ENCODE assay signal across 8 cellular contexts in genomic region chr2:241734208-241734466, GRCh38. TPM values are rescaled to one million over a fixed set of nuclear protein-coding genes. Genes with fewer than 3 reads are reported as not detected.
DNase-seq lines count a peak whose midpoint lies in the region; ATAC-seq and TF ChIP-seq lines count a peak whose summit lies in the region.

No MANE protein-coding gene starts in this region.

- no peak overlapping the region for H3K27ac ChIP-seq in CD4-positive, CD25-positive, alpha-beta regulatory T cell (ENCODE audit: insufficient read depth, low read length, poor library complexity, severe bottlenecking)
- H3K27ac ChIP-seq in layer of hippocampus (ENCODE audit: low read depth, low read length) (peak overlapping the region; percentile 94), urinary bladder (ENCODE audit: low read depth) (no peak overlapping the region)

- no peak for TF ChIP-seq CTCF in HFF-Myc (IDR thresholded peaks at IDR 0.05; ENCODE audit: low read depth, low read length, missing control alignments)
- no peak for TF ChIP-seq CTCF in WTC11 (IDR thresholded peaks at IDR 0.05)

- DNase-seq in CD4-positive, CD25-positive, alpha-beta regulatory T cell: no peak
- DNase-seq in HFF-Myc (ENCODE audit: extremely low read depth, low read depth) (no peak), WTC11 (ENCODE audit: low spot score) (no peak), KBM-7 (no peak), T1000 (lab: John Stamatoyannopoulos, UW) (no peak), OCI-M2 (lab: John Stamatoyannopoulos, UW; ENCODE audit: unreplicated experiment) (no peak)

- peaks cover 0 to 40% (median 18%) of the 10 kb centered on the region in 4 donors for H3K4me1 Mint-ChIP-seq in CD4-positive, CD25-positive, alpha-beta regulatory T cell
- H3K4me1 Mint-ChIP-seq in WTC11: no peaks in the 10 kb centered on the region

- peak overlapping the region in 3 of 4 donors; percentile 76 to 81 (median 78) for H3K4me3 Mint-ChIP-seq in CD4-positive, CD25-positive, alpha-beta regulatory T cell
- H3K4me3 Mint-ChIP-seq in WTC11: peak overlapping the region; percentile 69

- H3K36me3 Mint-ChIP-seq in CD4-positive, CD25-positive, alpha-beta regulatory T cell: peaks cover 4% of the 10 kb centered on the region
- H3K36me3 Mint-ChIP-seq in WTC11: peaks cover 10% of the 10 kb centered on the region

- no peaks in the 10 kb centered on the region for H3K9me3 ChIP-seq in CD4-positive, CD25-positive, alpha-beta regulatory T cell (ENCODE audit: control insufficient read depth in 2 of 2, low read length in 2 of 2)

- no peaks in the 10 kb centered on the region for H3K9me3 Mint-ChIP-seq in CD4-positive, CD25-positive, alpha-beta regulatory T cell
- peaks cover 6% of the 10 kb centered on the region; the same call in 1 of the 2 replicates for H3K9me3 Mint-ChIP-seq in WTC11

- ATAC-seq in CD4-positive, CD25-positive, alpha-beta regulatory T cell (ENCODE audit: low read depth in 2 of 2): no peak
- no peak for ATAC-seq in WTC11

- no peaks in the 10 kb centered on the region for H3K27me3 Mint-ChIP-seq in CD4-positive, CD25-positive, alpha-beta regulatory T cell
- peaks cover 14% of the 10 kb centered on the region for H3K27me3 Mint-ChIP-seq in WTC11 (ENCODE audit: low read depth)

- H3K36me3 ChIP-seq in CD4-positive, CD25-positive, alpha-beta regulatory T cell (ENCODE audit: control insufficient read depth, insufficient read depth, low read length): no peaks in the 10 kb centered on the region
- no peaks in the 10 kb centered on the region for H3K36me3 ChIP-seq in urinary bladder (ENCODE audit: insufficient read depth)

- H3K4me3 ChIP-seq in CD4-positive, CD25-positive, alpha-beta regulatory T cell (ENCODE audit: low read depth, low read length): no peak overlapping the region
- peak overlapping the region; percentile 80 for H3K4me3 ChIP-seq in HFF-Myc (replicated peaks; ENCODE audit: low read depth, low read length)
- H3K4me3 ChIP-seq in urinary bladder (ENCODE audit: low read depth, low read length): peak overlapping the region; percentile 81

- under 1% methylated on average over 25 of the region's 25 CpGs for WGBS in urinary bladder

- H3K27me3 ChIP-seq in CD4-positive, CD25-positive, alpha-beta regulatory T cell (ENCODE audit: control insufficient read depth, insufficient read depth, low read length): no peaks in the 10 kb centered on the region
- no peaks in the 10 kb centered on the region for H3K27me3 ChIP-seq in layer of hippocampus (ENCODE audit: control insufficient read depth, insufficient read depth, low read length)

- in situ Hi-C loops in KBM-7 (cut with MboI; ENCODE audit: low pct_unique_long_range_greater_than_20kb, low sequenced_read_pairs): no loop called here

- peaks cover 19% of the 10 kb centered on the region for H3K4me1 ChIP-seq in CD4-positive, CD25-positive, alpha-beta regulatory T cell (ENCODE audit: control insufficient read depth, insufficient read depth, low read length, poor library complexity, severe bottlenecking)
- peaks cover 2% of the 10 kb centered on the region for H3K4me1 ChIP-seq in urinary bladder (ENCODE audit: insufficient read depth)

- POLR2A ChIA-PET in WTC11 (lab: Charles Lee): interaction anchor here (1.0 to 1.4 kb wide), 2 partner anchors 33 to 47 kb away, joined by 3 read pairs; partner anchors contain the start of gene DTYMK

- CTCF ChIA-PET in WTC11 (lab: Charles Lee): interaction anchor here (0.6 to 2.8 kb wide), 19 partner anchors 9 to 883 kb away, joined by 3 to 13 read pairs (median 4); partner anchors contain the start of genes DTYMK and ING5

- no peak overlapping the region for H3K27ac Mint-ChIP-seq in CD4-positive, CD25-positive, alpha-beta regulatory T cell
- no peak overlapping the region for H3K27ac Mint-ChIP-seq in WTC11

TF ChIP-seq in WTC11, 78 proteins besides CTCF, POLR2A, EP300 and RAD21:
- TF ChIP-seq KAT7 (CRISPR knock-in tag; IDR thresholded peaks at IDR 0.05; ENCODE audit: borderline replicate concordance) (no peak), ZBTB21 (CRISPR knock-in tag; IDR thresholded peaks at IDR 0.05; ENCODE audit: borderline replicate concordance) (0 out of 2 replicates have a peak, but pooled peaks have one; percentile 53)

RNA-seq across cellular contexts. Expression of gene D2HGDH, which starts 0.3 kb away (rescaled TPM):
- total RNA-seq in CD4-positive, CD25-positive, alpha-beta regulatory T cell: 38.4 TPM
- 1 to 10 TPM in 3 of 4 donors, under 1 TPM in 1; 0.73 to 3.7 (median 3.0) TPM for polyA plus RNA-seq in CD4-positive, CD25-positive, alpha-beta regulatory T cell
- 22.7 to 28.1 TPM (median 26.8 TPM) in 3 replicates for total RNA-seq in WTC11 (2021)
- total RNA-seq in urinary bladder: 9.7 TPM
- polyA plus RNA-seq in urinary bladder: 25.9 TPM

RNA-seq across cellular contexts. Expression of gene ING5, which starts 32.3 kb away (rescaled TPM):
- total RNA-seq in CD4-positive, CD25-positive, alpha-beta regulatory T cell: 64.8 TPM
- 10 to 100 TPM; 16.7 to 27.3 (median 19.1) TPM for polyA plus RNA-seq in CD4-positive, CD25-positive, alpha-beta regulatory T cell
- total RNA-seq in WTC11 (2021) (43.1 to 47.4 TPM (median 45.3 TPM) in 3 replicates), urinary bladder (32.9 TPM)
- polyA plus RNA-seq in urinary bladder: 39.3 TPM

RNA-seq across cellular contexts. Expression of gene GAL3ST2, which starts 42.5 kb away (rescaled TPM):
- total RNA-seq in CD4-positive, CD25-positive, alpha-beta regulatory T cell: 1.1 TPM
- not detected for polyA plus RNA-seq in CD4-positive, CD25-positive, alpha-beta regulatory T cell
- 0.73 to 0.98 TPM (median 0.78 TPM) in 3 replicates for total RNA-seq in WTC11 (2021)
- not detected for total RNA-seq in urinary bladder
- not detected for polyA plus RNA-seq in urinary bladder

RNA-seq across cellular contexts. Expression of gene DTYMK, which starts 47.5 kb away (rescaled TPM):
- total RNA-seq in CD4-positive, CD25-positive, alpha-beta regulatory T cell: 13.1 TPM
- polyA plus RNA-seq in CD4-positive, CD25-positive, alpha-beta regulatory T cell: 10 to 100 TPM; 32.2 to 45.6 (median 39.9) TPM
- total RNA-seq in WTC11 (2021): 79.9 to 88.1 TPM (median 87.7 TPM) in 3 replicates
- total RNA-seq in urinary bladder: 12.7 TPM
- 20.0 TPM for polyA plus RNA-seq in urinary bladder
